In genomic region chr2:231052494-231053451, GRCh38 we compare ENCODE assay signal across 1 cellular context.
TF ChIP-seq lines count a peak whose summit lies in the region.

No MANE protein-coding gene starts in this region.

TF ChIP-seq in HepG2, 621 proteins besides CTCF, POLR2A, EP300 and RAD21 (continued from another document and continues in another):
- TF ChIP-seq STAT6 (CRISPR knock-in tag; IDR thresholded peaks at IDR 0.05; ENCODE audit: borderline replicate concordance) (peak; percentile 99), CBX2 (IDR thresholded peaks at IDR 0.05; ENCODE audit: low read depth, low read length) (no peak), CBX2 (CRISPR knock-in tag; IDR thresholded peaks at IDR 0.05; ENCODE audit: low read depth) (0 out of 2 replicates have a peak, but pooled peaks have one; percentile 12), ZNF580 (CRISPR knock-in tag; IDR thresholded peaks at IDR 0.05; ENCODE audit: borderline replicate concordance, low read depth) (peak; percentile 62; the same call in 1 of the 2 replicates), ARNT2 (CRISPR knock-in tag; IDR thresholded peaks at IDR 0.05; ENCODE audit: low read depth) (peak; percentile 67; the same call in 1 of the 2 replicates), TRAFD1 (CRISPR knock-in tag; IDR thresholded peaks at IDR 0.05; ENCODE audit: borderline replicate concordance) (peak; percentile 85; the same call in 1 of the 2 replicates), ZNF615 (CRISPR knock-in tag; IDR thresholded peaks at IDR 0.05; ENCODE audit: borderline replicate concordance) (0 out of 2 replicates have a peak, but pooled peaks have one; percentile 27), ZNF10 (CRISPR knock-in tag; IDR thresholded peaks at IDR 0.05; ENCODE audit: borderline replicate concordance, low read depth) (no peak), ZNF230 (CRISPR knock-in tag; IDR thresholded peaks at IDR 0.05) (peak; percentile 93), ZNF747 (CRISPR knock-in tag; IDR thresholded peaks at IDR 0.05; ENCODE audit: borderline replicate concordance) (peak; percentile 76; the same call in 1 of the 2 replicates), BORCS8-MEF2B (CRISPR knock-in tag; IDR thresholded peaks at IDR 0.05) (0 out of 2 replicates have a peak, but pooled peaks have one; percentile 53), REST (IDR thresholded peaks at IDR 0.05; ENCODE audit: borderline replicate concordance in 1 of 2, low read depth in 1 of 2, low read length in 2 of 2) (peak in 1 of 2 experiments; percentile 55; a peak in 1 of 4 replicates), POLR2AphosphoS5 (IDR thresholded peaks at IDR 0.05; ENCODE audit: low read depth, low read length) (peak; percentile 85), ISL2 (CRISPR knock-in tag; IDR thresholded peaks at IDR 0.05) (peak; percentile 73), NFIC (IDR thresholded peaks at IDR 0.05; ENCODE audit: low read length) (no peak), SIX4 (CRISPR knock-in tag; IDR thresholded peaks at IDR 0.05) (no peak), YEATS2 (CRISPR knock-in tag; IDR thresholded peaks at IDR 0.05; ENCODE audit: borderline replicate concordance) (peak; percentile 48), ZNF773 (CRISPR knock-in tag; IDR thresholded peaks at IDR 0.05; ENCODE audit: borderline replicate concordance) (0 out of 2 replicates have a peak, but pooled peaks have one; percentile 18), KLF15 (CRISPR knock-in tag; IDR thresholded peaks at IDR 0.05; ENCODE audit: borderline replicate concordance) (peak; percentile 40; the same call in 1 of the 2 replicates), FOXK1 (CRISPR knock-in tag; IDR thresholded peaks at IDR 0.05; ENCODE audit: borderline replicate concordance, low read depth) (peak; percentile 7), ZNF292 (CRISPR knock-in tag; IDR thresholded peaks at IDR 0.05; ENCODE audit: borderline replicate concordance, low read depth) (peak; percentile 63; the same call in 1 of the 2 replicates), U2AF1 (optimal IDR thresholded peaks at IDR 0.05; ENCODE audit: low read depth, low read length) (peak; percentile 49), ATF2 (CRISPR knock-in tag; IDR thresholded peaks at IDR 0.05) (peak; percentile 56), MEIS1 (CRISPR knock-in tag; IDR thresholded peaks at IDR 0.05; ENCODE audit: borderline replicate concordance) (peak; percentile 98), HMG20A (CRISPR knock-in tag; IDR thresholded peaks at IDR 0.05; ENCODE audit: borderline replicate concordance) (peak; percentile 12; the same call in 1 of the 2 replicates), SSRP1 (CRISPR knock-in tag; IDR thresholded peaks at IDR 0.05) (peak; percentile 87; the same call in 1 of the 2 replicates), KLF13 (CRISPR knock-in tag; IDR thresholded peaks at IDR 0.05) (peak; percentile 84; the same call in 1 of the 2 replicates), ESRRA (CRISPR knock-in tag; IDR thresholded peaks at IDR 0.05; ENCODE audit: low read depth) (peak; percentile 72; the same call in 1 of the 2 replicates), ZC3H4 (CRISPR knock-in tag; IDR thresholded peaks at IDR 0.05; ENCODE audit: borderline replicate concordance) (peak; percentile 73), REPIN1 (CRISPR knock-in tag; IDR thresholded peaks at IDR 0.05; ENCODE audit: borderline replicate concordance, low read depth) (peak; percentile 90), ZNF670 (CRISPR knock-in tag; IDR thresholded peaks at IDR 0.05; ENCODE audit: borderline replicate concordance) (no peak), ZNF7 (CRISPR knock-in tag; IDR thresholded peaks at IDR 0.05) (peak; percentile 38; the same call in 1 of the 2 replicates), FOXA3 (CRISPR knock-in tag; IDR thresholded peaks at IDR 0.05) (peak; percentile 61), MYC (CRISPR knock-in tag; IDR thresholded peaks at IDR 0.05; ENCODE audit: borderline replicate concordance) (peak; percentile 70), ZNF546 (CRISPR knock-in tag; conservative IDR thresholded peaks at IDR 0.05) (peak; percentile 72; the same call in 1 of the 2 replicates), ZC3H13 (CRISPR knock-in tag; IDR thresholded peaks at IDR 0.05) (peak; percentile 85; the same call in 1 of the 2 replicates), SIN3B (IDR thresholded peaks at IDR 0.05; ENCODE audit: low read length) (0 out of 2 replicates have a peak, but pooled peaks have one; percentile 32)
- TF ChIP-seq, protein P1, sequence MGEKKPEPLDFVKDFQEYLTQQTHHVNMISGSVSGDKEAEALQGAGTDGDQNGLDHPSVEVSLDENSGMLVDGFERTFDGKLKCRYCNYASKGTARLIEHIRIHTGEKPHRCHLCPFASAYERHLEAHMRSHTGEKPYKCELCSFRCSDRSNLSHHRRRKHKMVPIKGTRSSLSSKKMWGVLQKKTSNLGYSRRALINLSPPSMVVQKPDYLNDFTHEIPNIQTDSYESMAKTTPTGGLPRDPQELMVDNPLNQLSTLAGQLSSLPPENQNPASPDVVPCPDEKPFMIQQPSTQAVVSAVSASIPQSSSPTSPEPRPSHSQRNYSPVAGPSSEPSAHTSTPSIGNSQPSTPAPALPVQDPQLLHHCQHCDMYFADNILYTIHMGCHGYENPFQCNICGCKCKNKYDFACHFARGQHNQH (CRISPR knock-in tag; IDR thresholded peaks at IDR 0.05) = peak; percentile 90
- TF ChIP-seq, protein P2, sequence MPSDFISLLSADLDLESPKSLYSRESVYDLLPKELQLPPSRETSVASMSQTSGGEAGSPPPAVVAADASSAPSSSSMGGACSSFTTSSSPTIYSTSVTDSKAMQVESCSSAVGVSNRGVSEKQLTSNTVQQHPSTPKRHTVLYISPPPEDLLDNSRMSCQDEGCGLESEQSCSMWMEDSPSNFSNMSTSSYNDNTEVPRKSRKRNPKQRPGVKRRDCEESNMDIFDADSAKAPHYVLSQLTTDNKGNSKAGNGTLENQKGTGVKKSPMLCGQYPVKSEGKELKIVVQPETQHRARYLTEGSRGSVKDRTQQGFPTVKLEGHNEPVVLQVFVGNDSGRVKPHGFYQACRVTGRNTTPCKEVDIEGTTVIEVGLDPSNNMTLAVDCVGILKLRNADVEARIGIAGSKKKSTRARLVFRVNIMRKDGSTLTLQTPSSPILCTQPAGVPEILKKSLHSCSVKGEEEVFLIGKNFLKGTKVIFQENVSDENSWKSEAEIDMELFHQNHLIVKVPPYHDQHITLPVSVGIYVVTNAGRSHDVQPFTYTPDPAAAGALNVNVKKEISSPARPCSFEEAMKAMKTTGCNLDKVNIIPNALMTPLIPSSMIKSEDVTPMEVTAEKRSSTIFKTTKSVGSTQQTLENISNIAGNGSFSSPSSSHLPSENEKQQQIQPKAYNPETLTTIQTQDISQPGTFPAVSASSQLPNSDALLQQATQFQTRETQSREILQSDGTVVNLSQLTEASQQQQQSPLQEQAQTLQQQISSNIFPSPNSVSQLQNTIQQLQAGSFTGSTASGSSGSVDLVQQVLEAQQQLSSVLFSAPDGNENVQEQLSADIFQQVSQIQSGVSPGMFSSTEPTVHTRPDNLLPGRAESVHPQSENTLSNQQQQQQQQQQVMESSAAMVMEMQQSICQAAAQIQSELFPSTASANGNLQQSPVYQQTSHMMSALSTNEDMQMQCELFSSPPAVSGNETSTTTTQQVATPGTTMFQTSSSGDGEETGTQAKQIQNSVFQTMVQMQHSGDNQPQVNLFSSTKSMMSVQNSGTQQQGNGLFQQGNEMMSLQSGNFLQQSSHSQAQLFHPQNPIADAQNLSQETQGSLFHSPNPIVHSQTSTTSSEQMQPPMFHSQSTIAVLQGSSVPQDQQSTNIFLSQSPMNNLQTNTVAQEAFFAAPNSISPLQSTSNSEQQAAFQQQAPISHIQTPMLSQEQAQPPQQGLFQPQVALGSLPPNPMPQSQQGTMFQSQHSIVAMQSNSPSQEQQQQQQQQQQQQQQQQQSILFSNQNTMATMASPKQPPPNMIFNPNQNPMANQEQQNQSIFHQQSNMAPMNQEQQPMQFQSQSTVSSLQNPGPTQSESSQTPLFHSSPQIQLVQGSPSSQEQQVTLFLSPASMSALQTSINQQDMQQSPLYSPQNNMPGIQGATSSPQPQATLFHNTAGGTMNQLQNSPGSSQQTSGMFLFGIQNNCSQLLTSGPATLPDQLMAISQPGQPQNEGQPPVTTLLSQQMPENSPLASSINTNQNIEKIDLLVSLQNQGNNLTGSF (CRISPR knock-in tag; IDR thresholded peaks at IDR 0.05) = peak; percentile 73; the same call in 1 of the 2 replicates
- TF ChIP-seq, protein P3, sequence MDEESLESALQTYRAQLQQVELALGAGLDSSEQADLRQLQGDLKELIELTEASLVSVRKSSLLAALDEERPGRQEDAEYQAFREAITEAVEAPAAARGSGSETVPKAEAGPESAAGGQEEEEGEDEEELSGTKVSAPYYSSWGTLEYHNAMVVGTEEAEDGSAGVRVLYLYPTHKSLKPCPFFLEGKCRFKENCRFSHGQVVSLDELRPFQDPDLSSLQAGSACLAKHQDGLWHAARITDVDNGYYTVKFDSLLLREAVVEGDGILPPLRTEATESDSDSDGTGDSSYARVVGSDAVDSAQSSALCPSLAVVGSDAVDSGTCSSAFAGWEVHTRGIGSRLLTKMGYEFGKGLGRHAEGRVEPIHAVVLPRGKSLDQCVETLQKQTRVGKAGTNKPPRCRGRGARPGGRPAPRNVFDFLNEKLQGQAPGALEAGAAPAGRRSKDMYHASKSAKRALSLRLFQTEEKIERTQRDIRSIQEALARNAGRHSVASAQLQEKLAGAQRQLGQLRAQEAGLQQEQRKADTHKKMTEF (CRISPR knock-in tag; IDR thresholded peaks at IDR 0.05) = peak; percentile 82
- TF ChIP-seq, protein P4, sequence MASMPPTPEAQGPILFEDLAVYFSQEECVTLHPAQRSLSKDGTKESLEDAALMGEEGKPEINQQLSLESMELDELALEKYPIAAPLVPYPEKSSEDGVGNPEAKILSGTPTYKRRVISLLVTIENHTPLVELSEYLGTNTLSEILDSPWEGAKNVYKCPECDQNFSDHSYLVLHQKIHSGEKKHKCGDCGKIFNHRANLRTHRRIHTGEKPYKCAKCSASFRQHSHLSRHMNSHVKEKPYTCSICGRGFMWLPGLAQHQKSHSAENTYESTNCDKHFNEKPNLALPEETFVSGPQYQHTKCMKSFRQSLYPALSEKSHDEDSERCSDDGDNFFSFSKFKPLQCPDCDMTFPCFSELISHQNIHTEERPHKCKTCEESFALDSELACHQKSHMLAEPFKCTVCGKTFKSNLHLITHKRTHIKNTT (CRISPR knock-in tag; IDR thresholded peaks at IDR 0.05) = no peak
